In genomic region chr5:139726248-139726647, GRCh38 we compare ENCODE assay signal across 17 cellular contexts.
"Had no signal": no experiment of that assay in that cellular context is flagged by ENCODE, and none has a peak within 500 bp of the region (broad histone marks: within the 10 kb centered on the region; RNA-seq: fewer than 3 reads in every experiment).

No MANE protein-coding gene starts in this region.

- H3K27me3 ChIP-seq: cardiac muscle cell, tibial artery, uterus had no signal

- ATAC-seq: activated CD4-positive, alpha-beta T cell treated with anti-CD3 and anti-CD28 coated beads for 36 hours; effector memory CD8-positive, alpha-beta T cell; left lobe of liver; natural killer cell treated with Interleukin-12 subunit alpha and Interleukin-12 subunit beta and Interleukin-15 and Interleukin-18, amount 100 ng/mL, for 72 hours; WTC11 had no signal

- H3K4me3 ChIP-seq: cardiac muscle cell, lung, tibial artery, uterus had no signal

- DNase-seq: activated CD4-positive, alpha-beta memory T cell treated with anti-CD3 and anti-CD28 coated beads for 36 hours; activated CD4-positive, alpha-beta T cell treated with anti-CD3 and anti-CD28 coated beads for 36 hours; dermis blood vessel endothelial cell; effector memory CD8-positive, alpha-beta T cell; foreskin fibroblast; hippocampal formation; stimulated activated CD4-positive, alpha-beta T cell treated with anti-CD3 and anti-CD28 coated beads, Interleukin-12 subunit alpha, Interleukin-12 subunit beta, amount 100 ng/mL, for 4 hours; stimulated activated CD4-positive, alpha-beta T cell treated with anti-CD3 and anti-CD28 coated beads, Interleukin-1b, Interleukin-23, amount 100 ng/mL, for 48 hours; stimulated activated CD8-positive, alpha-beta memory T cell treated with anti-CD3 and anti-CD28 coated beads, Interleukin-4, amount 100 ng/mL, for 48 hours; stimulated activated naive CD4-positive, alpha-beta T cell; tibial artery; uterus had no signal

- H3K36me3 ChIP-seq: cardiac muscle cell, tibial artery, uterus had no signal

- H3K4me1 ChIP-seq: uterus had no signal

- H3K27ac ChIP-seq: cardiac muscle cell, uterus had no signal

- H3K9me3 ChIP-seq: tibial artery, uterus had no signal
